Comparison of ENCODE assay signal across 14 cellular contexts in the genomic region with DNA sequence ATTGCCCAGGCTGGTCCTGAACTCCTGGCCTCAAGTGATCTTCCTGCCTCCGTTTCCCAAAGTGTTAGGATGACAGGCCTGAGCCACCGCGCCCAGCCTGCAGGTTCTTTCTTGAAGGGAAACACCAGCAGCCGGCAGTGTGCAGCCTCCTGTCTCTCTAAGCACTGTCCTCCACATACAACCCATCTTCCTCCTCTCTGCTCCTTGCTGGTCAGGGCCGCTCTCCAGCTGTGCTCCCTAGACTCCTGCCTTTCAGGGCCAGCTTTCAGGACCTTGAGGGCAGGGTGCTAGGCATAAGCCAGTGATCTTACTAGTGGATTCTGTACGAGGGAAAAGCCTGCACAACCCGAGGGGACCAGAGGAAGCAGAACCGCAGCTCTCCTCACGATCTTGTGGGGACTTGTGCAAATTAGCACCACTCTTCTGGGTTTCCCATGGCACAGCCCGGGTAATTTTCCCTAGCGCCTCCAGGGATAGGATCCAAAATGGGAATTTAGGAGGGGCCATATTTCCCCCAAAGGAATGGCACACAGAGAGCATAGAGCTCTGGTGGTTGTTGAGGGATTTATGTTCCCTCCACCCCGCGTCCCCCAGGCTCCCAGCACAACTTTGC. TPM values are rescaled to one million over a fixed set of nuclear protein-coding genes. Genes with fewer than 3 reads are reported as not detected.
A peak's percentile ranks its signal among the peaks of the same experiment; 100 is the strongest.
DNase-seq lines count a peak whose midpoint lies in the region; ATAC-seq and TF ChIP-seq lines count a peak whose summit lies in the region.
"Had no signal": no experiment of that assay in that cellular context is flagged by ENCODE, and none has a peak within 500 bp of the region (broad histone marks: within the 10 kb centered on the region; RNA-seq: fewer than 3 reads in every experiment).

No MANE protein-coding gene starts in this region.

- 78 to 88% methylated on average over 13 of the region's 13 CpGs for WGBS in sigmoid colon, 2 donors

- H3K4me3 Mint-ChIP-seq in activated T-cell treated with anti-CD3 and anti-CD28 coated beads, Interleukin-2, amount 50 U/mL, for 4 hours, result peak overlapping the region; percentile 76
- peak overlapping the region; percentile 47 for H3K4me3 Mint-ChIP-seq in endothelial cell (ENCODE audit: unreplicated experiment)
- no peak overlapping the region for H3K4me3 Mint-ChIP-seq in activated CD4-positive, alpha-beta T cell treated with anti-CD3 and anti-CD28 coated beads, Interleukin-2, amount 10 ng/mL, durations not matched to agents 7 days and 5 days

- H3K27ac Mint-ChIP-seq in endothelial cell (ENCODE audit: unreplicated experiment), result peak overlapping the region; percentile 52
- H3K27ac Mint-ChIP-seq in activated CD4-positive, alpha-beta T cell treated with anti-CD3 and anti-CD28 coated beads, Interleukin-2, amount 10 ng/mL, durations not matched to agents 7 days and 5 days, result no peak overlapping the region

- peaks cover 0 to 13% (median 10%) of the 10 kb centered on the region in 4 donors for H3K4me1 ChIP-seq in sigmoid colon
- H3K4me1 ChIP-seq: breast epithelium, prostate gland had no signal

- POLR2A ChIA-PET in activated CD4-positive, alpha-beta T cell treated with anti-CD3 and anti-CD28 coated beads, Interleukin-2, amount 10 ng/mL, durations not matched to agents 7 days and 5 days (lab: Charles Lee), result no interaction called here

- H3K27me3 ChIP-seq in sigmoid colon, result peaks cover 0 to 40% (median 4%) of the 10 kb centered on the region in 3 donors

- H3K9me3 ChIP-seq in sigmoid colon, result no peaks in the 10 kb centered on the region
- H3K9me3 ChIP-seq: breast epithelium, HAP-1, prostate gland had no signal

- no peak overlapping the region for H3K27ac ChIP-seq in sigmoid colon
- H3K27ac ChIP-seq: breast epithelium, prostate gland had no signal

- H3K27me3 Mint-ChIP-seq in activated T-cell treated with anti-CD3 and anti-CD28 coated beads, Interleukin-2, amount 50 U/mL, for 4 hours (ENCODE audit: low read depth), result peaks cover 41% of the 10 kb centered on the region
- peaks cover 9% of the 10 kb centered on the region for H3K27me3 Mint-ChIP-seq in endothelial cell (ENCODE audit: unreplicated experiment)
- peaks cover 48% of the 10 kb centered on the region for H3K27me3 Mint-ChIP-seq in activated CD4-positive, alpha-beta T cell treated with anti-CD3 and anti-CD28 coated beads, Interleukin-2, amount 10 ng/mL, durations not matched to agents 7 days and 5 days

- peaks cover 17% of the 10 kb centered on the region for H3K4me1 Mint-ChIP-seq in activated T-cell treated with anti-CD3 and anti-CD28 coated beads, Interleukin-2, amount 50 U/mL, for 4 hours (ENCODE audit: low read depth)
- peaks cover 27% of the 10 kb centered on the region for H3K4me1 Mint-ChIP-seq in endothelial cell (ENCODE audit: unreplicated experiment)
- H3K4me1 Mint-ChIP-seq in activated CD4-positive, alpha-beta T cell treated with anti-CD3 and anti-CD28 coated beads, Interleukin-2, amount 10 ng/mL, durations not matched to agents 7 days and 5 days, result peaks cover 20% of the 10 kb centered on the region

- TF ChIP-seq EP300 in sigmoid colon (IDR thresholded peaks at IDR 0.05), result no peak

- no peak overlapping the region for H3K4me3 ChIP-seq in sigmoid colon
- H3K4me3 ChIP-seq: lung had no signal

- no peak for ATAC-seq in activated T-cell treated with anti-CD3 and anti-CD28 coated beads, Interleukin-2, amount 50 U/mL, for 4 hours
- no peak for ATAC-seq in HG03354 (IDR thresholded peaks at IDR 0.05; ENCODE audit: poor library complexity, severe bottlenecking, unreplicated experiment)

- H3K9me3 Mint-ChIP-seq in activated T-cell treated with anti-CD3 and anti-CD28 coated beads, Interleukin-2, amount 50 U/mL, for 4 hours, result no peaks in the 10 kb centered on the region
- no peaks in the 10 kb centered on the region for H3K9me3 Mint-ChIP-seq in endothelial cell (ENCODE audit: unreplicated experiment)
- no peaks in the 10 kb centered on the region for H3K9me3 Mint-ChIP-seq in activated CD4-positive, alpha-beta T cell treated with anti-CD3 and anti-CD28 coated beads, Interleukin-2, amount 10 ng/mL, durations not matched to agents 7 days and 5 days

- DNase-seq in activated T-cell treated with anti-CD3 and anti-CD28 coated beads, Interleukin-2, amount 50 U/mL, for 4 hours, result no peak
- DNase-seq in activated T-cell treated with anti-CD3 and anti-CD28 coated beads for 4 hours, result no peak
- DNase-seq in NCI-H69 (lab: John Stamatoyannopoulos, UW), result peak; percentile 27
- DNase-seq in endothelial cell (ENCODE audit: low spot score), result no peak
- DNase-seq in sigmoid colon, result peak; percentile 46
- DNase-seq in NCI-H748 treated with DMSO at 0.1 percent for 48 hours (lab: John Stamatoyannopoulos, UW), result no peak
- no peak for DNase-seq in activated CD4-positive, alpha-beta T cell treated with anti-CD3 and anti-CD28 coated beads, Interleukin-2, amount 10 ng/mL, durations not matched to agents 7 days and 5 days
- DNase-seq: NCI-H774, SHP77 had no signal

- no peaks in the 10 kb centered on the region for H3K36me3 Mint-ChIP-seq in activated T-cell treated with anti-CD3 and anti-CD28 coated beads, Interleukin-2, amount 50 U/mL, for 4 hours (ENCODE audit: insufficient read depth)
- H3K36me3 Mint-ChIP-seq in endothelial cell (ENCODE audit: low read depth, unreplicated experiment), result no peaks in the 10 kb centered on the region
- H3K36me3 Mint-ChIP-seq in activated CD4-positive, alpha-beta T cell treated with anti-CD3 and anti-CD28 coated beads, Interleukin-2, amount 10 ng/mL, durations not matched to agents 7 days and 5 days (ENCODE audit: low read depth), result no peaks in the 10 kb centered on the region

- no peaks in the 10 kb centered on the region for H3K36me3 ChIP-seq in sigmoid colon
- H3K36me3 ChIP-seq: breast epithelium, HAP-1, prostate gland had no signal

- TF ChIP-seq POLR2A in sigmoid colon (IDR thresholded peaks at IDR 0.05), result no peak

- TF ChIP-seq CTCF in endothelial cell (IDR thresholded peaks at IDR 0.05; ENCODE audit: unreplicated experiment), result no peak
- no peak for TF ChIP-seq CTCF in sigmoid colon (IDR thresholded peaks at IDR 0.05)

- CTCF ChIA-PET in activated CD4-positive, alpha-beta T cell treated with anti-CD3 and anti-CD28 coated beads, Interleukin-2, amount 10 ng/mL, durations not matched to agents 7 days and 5 days (lab: Charles Lee), result interaction anchor here (0.6 to 2.2 kb wide), 10 partner anchors 9 to 1709 kb away, joined by 3 to 10 read pairs (median 5); no protein-coding TSS in a partner anchor

- intact Hi-C loops in sigmoid colon (cut with DNase I), result no loop called here

RNA-seq across cellular contexts. Expression of a gene that starts 18.2 kb away (rescaled TPM):
- total RNA-seq in activated T-cell treated with anti-CD3 and anti-CD28 coated beads, Interleukin-2, amount 50 U/mL, for 4 hours, result under 1 TPM; 0.08 TPM
- total RNA-seq in endothelial cell (ENCODE audit: unreplicated experiment) (71.7 TPM), sigmoid colon (1 to 10 TPM; 3.1 to 3.9 (median 3.8) TPM)
- polyA plus RNA-seq in sigmoid colon, result 1 to 10 TPM in 2 of 3 donors, under 1 TPM in 1; 0.46 to 2.5 (median 1.2) TPM
- not detected for total RNA-seq in activated CD4-positive, alpha-beta T cell treated with anti-CD3 and anti-CD28 coated beads, Interleukin-2, amount 10 ng/mL, durations not matched to agents 7 days and 5 days

Comparison
In these comparisons a context has a peak if more than half of its experiments do, and no peak if none do; other contexts are left out.
1. DNase-seq: peak in NCI-H69 (single experiment) and sigmoid colon (single experiment); none in activated T-cell treated with anti-CD3 and anti-CD28 coated beads, Interleukin-2, amount 50 U/mL, for 4 hours (single experiment), activated T-cell treated with anti-CD3 and anti-CD28 coated beads for 4 hours (single experiment), endothelial cell (single experiment), NCI-H748 treated with DMSO at 0.1 percent for 48 hours (single experiment) and activated CD4-positive, alpha-beta T cell treated with anti-CD3 and anti-CD28 coated beads, Interleukin-2, amount 10 ng/mL, durations not matched to agents 7 days and 5 days (single experiment).
2. RNA of a gene that starts 18.2 kb away (total RNA-seq): 71.7 TPM in endothelial cell (single experiment); 3.1 to 3.9 TPM in sigmoid colon, 0.08 TPM in activated T-cell treated with anti-CD3 and anti-CD28 coated beads, Interleukin-2, amount 50 U/mL, for 4 hours and not detected in activated CD4-positive, alpha-beta T cell treated with anti-CD3 and anti-CD28 coated beads, Interleukin-2, amount 10 ng/mL, durations not matched to agents 7 days and 5 days; every median in the first group is over 10 times any median in the second.